Comparison of ENCODE assay signal across 14 cellular contexts in genomic region chr17:5837055-5837491, GRCh38.
DNase-seq lines count a peak whose midpoint lies in the region; ATAC-seq, FAIRE-seq and TF ChIP-seq lines count a peak whose summit lies in the region.
"Had no signal": no experiment of that assay in that cellular context is flagged by ENCODE, and none has a peak within 500 bp of the region (broad histone marks: within the 10 kb centered on the region; RNA-seq: fewer than 3 reads in every experiment).

No MANE protein-coding gene starts in this region.

- TF ChIP-seq CTCF in HepG2 (CRISPR knock-in tag; IDR thresholded peaks at IDR 0.05), result no peak
- TF ChIP-seq CTCF in left ventricle myocardium inferior (IDR thresholded peaks at IDR 0.05; ENCODE audit: borderline replicate concordance), result no peak

- TF ChIP-seq EP300 in HepG2 (IDR thresholded peaks at IDR 0.05; ENCODE audit: low read depth in 2 of 2, low read length in 2 of 2), result no peak
- TF ChIP-seq EP300 in HepG2 (CRISPR knock-in tag; IDR thresholded peaks at IDR 0.05; ENCODE audit: borderline replicate concordance), result no peak

- H3K4me1 ChIP-seq in HepG2 (ENCODE audit: insufficient read depth, low read length), result peaks cover 24% of the 10 kb centered on the region
- H3K4me1 ChIP-seq in left ventricle myocardium inferior, result no peaks in the 10 kb centered on the region
- H3K4me1 ChIP-seq: vagina had no signal

- POLR2A ChIA-PET in HepG2 (lab: Yijun Ruan, JAX), result no interaction called here
- POLR2A ChIA-PET in naive thymus-derived CD8-positive, alpha-beta T cell (lab: Charles Lee), result no interaction called here

- no TSS peak for BruUV-seq in HepG2 (replicated peaks; lab: Mats Ljungman, UMichigan)

- H3K4me3 Mint-ChIP-seq in naive thymus-derived CD8-positive, alpha-beta T cell, result no peak overlapping the region
- H3K4me3 Mint-ChIP-seq: natural killer cell treated with Interleukin-12 subunit alpha and Interleukin-12 subunit beta and Interleukin-15 and Interleukin-18, amount 100 ng/mL, for 72 hours had no signal

- H3K36me3 Mint-ChIP-seq in naive thymus-derived CD8-positive, alpha-beta T cell, result no peaks in the 10 kb centered on the region
- H3K36me3 Mint-ChIP-seq: natural killer cell treated with Interleukin-12 subunit alpha and Interleukin-12 subunit beta and Interleukin-15 and Interleukin-18, amount 100 ng/mL, for 72 hours had no signal

- intact Hi-C loops in HepG2 (cut with micrococcal nuclease; ENCODE audit: unreplicated experiment), result no loop called here
- intact Hi-C loops in left ventricle myocardium inferior (cut with micrococcal nuclease), result no loop called here

- no peak overlapping the region for H3K27ac Mint-ChIP-seq in naive thymus-derived CD8-positive, alpha-beta T cell
- H3K27ac Mint-ChIP-seq: natural killer cell treated with Interleukin-12 subunit alpha and Interleukin-12 subunit beta and Interleukin-15 and Interleukin-18, amount 100 ng/mL, for 72 hours had no signal

- H3K9me3 ChIP-seq in MG63 (no peaks in the 10 kb centered on the region), HepG2 (ENCODE audit: low read length) (no peaks in the 10 kb centered on the region), left ventricle myocardium inferior (replicated peaks) (no peaks in the 10 kb centered on the region)
- H3K9me3 ChIP-seq: BLaER1 treated with 17β-estradiol and CSF1 and Interleukin-3, amounts not matched to agents 10 nM and 100 nM; vagina had no signal

- no peak overlapping the region for H3K4me2 ChIP-seq in HepG2 (ENCODE audit: low read depth, low read length)
- H3K4me2 ChIP-seq: BLaER1 treated with 17β-estradiol and CSF1 and Interleukin-3, amounts not matched to agents 10 nM and 100 nM; KMS-11 had no signal

- H3K36me3 ChIP-seq in MG63 (no peaks in the 10 kb centered on the region), HepG2 (replicated peaks in 1 of 2; ENCODE audit: control insufficient read depth in 1 of 2, insufficient read depth in 2 of 2, low read length in 2 of 2) (no peaks in the 10 kb centered on the region), left ventricle myocardium inferior (no peaks in the 10 kb centered on the region)
- H3K36me3 ChIP-seq: BLaER1 treated with 17β-estradiol and CSF1 and Interleukin-3, amounts not matched to agents 10 nM and 100 nM; vagina had no signal

- H3K9me3 Mint-ChIP-seq in naive thymus-derived CD8-positive, alpha-beta T cell, result no peaks in the 10 kb centered on the region
- H3K9me3 Mint-ChIP-seq: natural killer cell treated with Interleukin-12 subunit alpha and Interleukin-12 subunit beta and Interleukin-15 and Interleukin-18, amount 100 ng/mL, for 72 hours had no signal

- H3K4me1 Mint-ChIP-seq in naive thymus-derived CD8-positive, alpha-beta T cell, result peaks cover 4 to 8% (median 5%) of the 10 kb centered on the region in 4 donors

- H3K9ac ChIP-seq in HepG2 (ENCODE audit: insufficient read depth, low read depth, low read length), result no peak overlapping the region
- H3K9ac ChIP-seq: BLaER1 treated with 17β-estradiol and CSF1 and Interleukin-3, amounts not matched to agents 10 nM and 100 nM; KMS-11 had no signal

- no peaks in the 10 kb centered on the region for H3K79me2 ChIP-seq in HepG2 (ENCODE audit: insufficient read depth, low read length)

- no peak for TF ChIP-seq RAD21 in HepG2 (CRISPR knock-in tag; IDR thresholded peaks at IDR 0.05)

- H3K4me3 ChIP-seq in MG63, result no peak overlapping the region
- no peak overlapping the region for H3K4me3 ChIP-seq in HepG2 (replicated peaks in 1 of 3; ENCODE audit: insufficient read depth in 1 of 3, low read depth in 2 of 3, low read length in 3 of 3)
- no peak overlapping the region for H3K4me3 ChIP-seq in left ventricle myocardium inferior
- H3K4me3 ChIP-seq: BLaER1 treated with 17β-estradiol and CSF1 and Interleukin-3, amounts not matched to agents 10 nM and 100 nM; vagina had no signal

- H3K27ac ChIP-seq in HepG2 (ENCODE audit: extremely low read length, insufficient read depth, low read length) (no peak overlapping the region), left ventricle myocardium inferior (replicated peaks) (no peak overlapping the region)
- H3K27ac ChIP-seq: BLaER1 treated with 17β-estradiol and CSF1 and Interleukin-3, amounts not matched to agents 10 nM and 100 nM; KMS-11; vagina had no signal

- H4K20me1 ChIP-seq in HepG2 (ENCODE audit: insufficient read depth, low read length), result no peaks in the 10 kb centered on the region
- H4K20me1 ChIP-seq: BLaER1 treated with 17β-estradiol and CSF1 and Interleukin-3, amounts not matched to agents 10 nM and 100 nM had no signal

- no peak overlapping the region for H2AFZ ChIP-seq in HepG2 (ENCODE audit: low read length)

- no CpG with 5 or more reads among the region's 4 CpGs for WGBS in HepG2 (ENCODE audit: low lambda C conversion rate)

- TF ChIP-seq POLR2A in HepG2 (IDR thresholded peaks at IDR 0.05; ENCODE audit: insufficient read depth in 1 of 2, low read depth in 2 of 2, low read length in 2 of 2), result no peak

- in situ Hi-C loops in Caki2 (cut with HindIII; ENCODE audit: low pct_unique_long_range_greater_than_20kb, low sequenced_read_pairs) (no loop called here), HepG2 (cut with HindIII; ENCODE audit: extremely low pct_ligation_motif_present, low pct_unique_long_range_greater_than_20kb) (no loop called here)

- CTCF ChIA-PET in HepG2 (lab: Yijun Ruan, JAX; ENCODE audit: low intra/inter-chr PET ratio, low total read pairs), result no interaction called here

- DNase-seq in Caki2 (ENCODE audit: low read depth), result peak; percentile 95
- DNase-seq in MG63, result peak; percentile 1
- DNase-seq in dermis blood vessel endothelial cell, result peak; percentile 70
- DNase-seq in HepG2 (ENCODE audit: low spot score), result peak; percentile 66
- no peak for DNase-seq in left ventricle myocardium inferior
- no peak for DNase-seq in T-helper 9 cell
- DNase-seq in naive thymus-derived CD8-positive, alpha-beta T cell, result no peak

- ATAC-seq in HepG2, result peak; percentile 60
- ATAC-seq in naive thymus-derived CD8-positive, alpha-beta T cell, result no peak
- no peak for ATAC-seq in HG02588 (IDR thresholded peaks at IDR 0.05; ENCODE audit: unreplicated experiment)

- FAIRE-seq in HepG2 (lab: Jason Lieb, UNC), result no peak
- FAIRE-seq: H1, TTC549 had no signal

- H3K27me3 ChIP-seq in MG63 (no peaks in the 10 kb centered on the region), HepG2 (ENCODE audit: control insufficient read depth in 1 of 2, insufficient read depth in 2 of 2, low read length in 2 of 2) (no peaks in the 10 kb centered on the region), left ventricle myocardium inferior (ENCODE audit: low read depth) (no peaks in the 10 kb centered on the region)
- H3K27me3 ChIP-seq: BLaER1 treated with 17β-estradiol and CSF1 and Interleukin-3, amounts not matched to agents 10 nM and 100 nM; vagina had no signal

- H3K27me3 Mint-ChIP-seq in naive thymus-derived CD8-positive, alpha-beta T cell, result peaks cover 0 to 7% (median 0%) of the 10 kb centered on the region in 5 donors

TF ChIP-seq in HepG2, 621 proteins besides CTCF, POLR2A, EP300 and RAD21 (continues in another document):
- TF ChIP-seq BCL6 (CRISPR knock-in tag; IDR thresholded peaks at IDR 0.05), result peak; percentile 75
- TF ChIP-seq, protein P1, sequence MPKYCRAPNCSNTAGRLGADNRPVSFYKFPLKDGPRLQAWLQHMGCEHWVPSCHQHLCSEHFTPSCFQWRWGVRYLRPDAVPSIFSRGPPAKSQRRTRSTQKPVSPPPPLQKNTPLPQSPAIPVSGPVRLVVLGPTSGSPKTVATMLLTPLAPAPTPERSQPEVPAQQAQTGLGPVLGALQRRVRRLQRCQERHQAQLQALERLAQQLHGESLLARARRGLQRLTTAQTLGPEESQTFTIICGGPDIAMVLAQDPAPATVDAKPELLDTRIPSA (CRISPR knock-in tag; IDR thresholded peaks at IDR 0.05; ENCODE audit: borderline replicate concordance), result no peak
- TF ChIP-seq SP140L (CRISPR knock-in tag; IDR thresholded peaks at IDR 0.05; ENCODE audit: borderline replicate concordance), result no peak
- peak; percentile 56; the same call in 1 of the 2 replicates for TF ChIP-seq FOXK1 (CRISPR knock-in tag; IDR thresholded peaks at IDR 0.05; ENCODE audit: borderline replicate concordance, low read depth)
- peak; percentile 77 for TF ChIP-seq FOXA3 (CRISPR knock-in tag; IDR thresholded peaks at IDR 0.05)
- TF ChIP-seq MLX (CRISPR knock-in tag; IDR thresholded peaks at IDR 0.05), result no peak
- no peak for TF ChIP-seq ZNF660 (CRISPR knock-in tag; IDR thresholded peaks at IDR 0.05; ENCODE audit: borderline replicate concordance, low read depth)
- no peak for TF ChIP-seq ARHGAP35 (CRISPR knock-in tag; IDR thresholded peaks at IDR 0.05; ENCODE audit: borderline replicate concordance)
- no peak for TF ChIP-seq TRAFD1 (CRISPR knock-in tag; IDR thresholded peaks at IDR 0.05; ENCODE audit: borderline replicate concordance)

Comparison
In these comparisons a context has a peak if more than half of its experiments do, and no peak if none do; other contexts are left out.
1. DNase-seq: peak in Caki2 (single experiment), MG63 (single experiment), dermis blood vessel endothelial cell (single experiment) and HepG2 (single experiment); none in left ventricle myocardium inferior (single experiment), T-helper 9 cell (single experiment) and naive thymus-derived CD8-positive, alpha-beta T cell (0 of 10).